In the genomic region with DNA sequence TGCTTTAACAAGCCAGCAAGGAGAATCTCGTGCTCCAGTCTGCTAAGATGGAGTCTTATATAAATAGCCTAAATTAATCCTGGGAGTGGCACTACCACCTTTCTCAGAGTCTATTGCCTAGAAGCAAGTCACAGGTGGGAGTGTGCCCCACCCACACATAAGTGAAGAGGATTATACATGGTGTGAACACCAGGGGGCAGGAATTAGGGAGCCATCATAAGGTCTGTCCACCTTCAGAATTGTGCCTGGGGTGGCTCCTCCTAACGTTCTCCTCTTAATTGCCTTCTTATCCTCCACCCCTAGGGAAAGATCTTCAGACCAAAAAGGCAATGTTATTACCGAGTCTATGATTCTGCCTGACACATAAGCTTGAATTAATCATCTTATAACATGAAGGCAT, we compare ENCODE assay signal across 1 cellular context.
A peak's percentile ranks its signal among the peaks of the same experiment; 100 is the strongest.
TF ChIP-seq lines count a peak whose summit lies in the region.

No MANE protein-coding gene starts in this region.

TF ChIP-seq in GM12878, 131 proteins besides CTCF, POLR2A, EP300 and RAD21:
- no peak for TF ChIP-seq NR2F1 (conservative IDR thresholded peaks at IDR 0.05)
- TF ChIP-seq, protein P1, sequence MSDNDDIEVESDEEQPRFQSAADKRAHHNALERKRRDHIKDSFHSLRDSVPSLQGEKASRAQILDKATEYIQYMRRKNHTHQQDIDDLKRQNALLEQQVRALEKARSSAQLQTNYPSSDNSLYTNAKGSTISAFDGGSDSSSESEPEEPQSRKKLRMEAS (IDR thresholded peaks at IDR 0.05; ENCODE audit: low read depth, low read length), result no peak
- no peak for TF ChIP-seq FOXM1 (IDR thresholded peaks at IDR 0.05; ENCODE audit: low read depth, low read length)
- TF ChIP-seq SMC3 (IDR thresholded peaks at IDR 0.05; ENCODE audit: borderline replicate concordance, low read length), result peak; percentile 31; the same call in 1 of the 2 replicates
- no peak for TF ChIP-seq ZNF384 (IDR thresholded peaks at IDR 0.05; ENCODE audit: borderline replicate concordance, low read depth, low read length)
- TF ChIP-seq SIN3A (IDR thresholded peaks at IDR 0.05; ENCODE audit: low read depth, low read length), result no peak
